Comparison of ENCODE assay signal across 8 cellular contexts in the genomic region with DNA sequence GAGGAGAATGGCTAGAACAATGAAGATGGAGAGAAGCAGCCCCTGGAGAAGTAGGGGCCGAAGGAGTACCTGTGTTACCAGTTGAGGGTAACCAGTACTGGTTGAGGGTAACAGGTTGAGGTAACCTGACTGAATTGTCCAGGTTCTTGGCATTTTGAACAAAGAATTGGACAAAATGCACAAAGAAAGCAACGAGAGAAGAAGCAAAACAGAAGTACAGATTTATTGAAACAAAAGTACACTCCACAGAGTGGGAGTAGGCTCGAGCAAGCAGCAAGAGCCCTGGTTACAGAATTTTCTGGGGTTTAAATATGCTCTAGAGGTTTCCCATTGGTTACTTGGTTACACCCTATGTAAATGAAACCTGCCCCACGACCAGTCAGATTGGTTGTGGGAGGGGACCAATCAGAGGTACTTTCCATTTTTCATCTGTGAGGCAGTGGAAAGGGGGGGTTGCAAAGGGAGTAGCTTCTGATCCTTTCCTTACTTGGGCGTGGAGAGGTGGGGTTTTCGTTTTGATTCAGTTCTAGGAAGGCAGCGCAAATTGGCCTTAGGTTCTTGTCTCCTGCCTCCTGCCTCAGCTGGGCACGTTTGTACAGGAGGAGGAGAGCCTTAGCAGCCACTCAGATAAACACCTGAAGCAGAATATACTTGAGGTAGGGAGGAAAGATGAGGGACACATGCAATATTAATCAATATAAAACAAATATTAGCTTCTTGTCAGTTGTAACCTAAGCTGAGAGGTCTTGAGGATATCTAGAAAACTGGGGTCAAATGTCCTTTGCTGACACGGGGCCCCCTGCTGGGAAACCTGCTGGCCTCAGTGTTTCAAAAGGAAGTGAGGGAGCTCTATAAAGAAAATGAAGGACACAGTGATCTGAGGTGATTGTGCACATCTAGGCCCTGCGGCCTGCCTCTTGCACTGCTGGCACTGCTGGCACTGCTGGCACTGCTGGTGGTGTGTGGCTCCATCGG. TPM values are rescaled to one million over a fixed set of nuclear protein-coding genes. Genes with fewer than 3 reads are reported as not detected.
DNase-seq lines count a peak whose midpoint lies in the region; ATAC-seq and TF ChIP-seq lines count a peak whose summit lies in the region.

No MANE protein-coding gene starts in this region.

- no peak for TF ChIP-seq POLR2A in prostate gland (IDR thresholded peaks at IDR 0.05)

- peak overlapping the region; percentile 94 for H3K27ac Mint-ChIP-seq in activated CD8-positive, alpha-beta memory T cell treated with anti-CD3 and anti-CD28 coated beads, Interleukin-2, amount 10 ng/mL, durations not matched to agents 7 days and 5 days

- CTCF ChIA-PET in activated CD8-positive, alpha-beta memory T cell treated with anti-CD3 and anti-CD28 coated beads, Interleukin-2, amount 10 ng/mL, durations not matched to agents 7 days and 5 days (lab: Charles Lee), result interaction anchor here (0.7 to 1.8 kb wide), 9 partner anchors 10 to 263 kb away, joined by 3 to 11 read pairs (median 4); a partner anchor contains a TSS

- peak overlapping the region; percentile 23 for H3K4me3 Mint-ChIP-seq in activated CD8-positive, alpha-beta memory T cell treated with anti-CD3 and anti-CD28 coated beads, Interleukin-2, amount 10 ng/mL, durations not matched to agents 7 days and 5 days

- ATAC-seq in activated CD8-positive, alpha-beta memory T cell treated with anti-CD3 and anti-CD28 coated beads, Interleukin-2, amount 10 ng/mL, durations not matched to agents 7 days and 5 days, result peak; percentile 98
- no peak for ATAC-seq in GM18511 (IDR thresholded peaks at IDR 0.05; ENCODE audit: unreplicated experiment)

- intact Hi-C loops in prostate gland (cut with DNase I), result no loop called here

- H3K27me3 ChIP-seq in prostate gland (replicated peaks; ENCODE audit: insufficient read depth), result no peaks in the 10 kb centered on the region

- peak; percentile 85 for DNase-seq in activated CD8-positive, alpha-beta memory T cell treated with anti-CD3 and anti-CD28 coated beads, Interleukin-2, amount 10 ng/mL, durations not matched to agents 7 days and 5 days
- no peak for DNase-seq in activated CD8-positive, alpha-beta memory T cell treated with anti-CD3 and anti-CD28 coated beads for 24 hours
- DNase-seq in SK-N-DZ (ENCODE audit: low spot score) (peak; percentile 40), choroid plexus epithelial cell (ENCODE audit: low read depth) (peak; percentile 74), prostate gland (ENCODE audit: low spot score) (no peak), amniotic stem cell (lab: John Stamatoyannopoulos, UW) (no peak)
- DNase-seq in stimulated activated CD4-positive, alpha-beta T cell treated with anti-CD3 and anti-CD28 coated beads, Interleukin-4, amount 100 ng/mL, for 1 hour, result peak; percentile 18

- no peaks in the 10 kb centered on the region for H3K4me1 ChIP-seq in prostate gland (replicated peaks)

- no peak overlapping the region for H3K27ac ChIP-seq in prostate gland

- H3K36me3 Mint-ChIP-seq in activated CD8-positive, alpha-beta memory T cell treated with anti-CD3 and anti-CD28 coated beads, Interleukin-2, amount 10 ng/mL, durations not matched to agents 7 days and 5 days, result peaks cover 6% of the 10 kb centered on the region

- WGBS in prostate gland, result 56% methylated on average over 11 of the region's 11 CpGs

- H3K27me3 Mint-ChIP-seq in activated CD8-positive, alpha-beta memory T cell treated with anti-CD3 and anti-CD28 coated beads, Interleukin-2, amount 10 ng/mL, durations not matched to agents 7 days and 5 days, result no peaks in the 10 kb centered on the region

- H3K9me3 Mint-ChIP-seq in activated CD8-positive, alpha-beta memory T cell treated with anti-CD3 and anti-CD28 coated beads, Interleukin-2, amount 10 ng/mL, durations not matched to agents 7 days and 5 days (ENCODE audit: low read depth), result peaks cover 5% of the 10 kb centered on the region

- peaks cover 24% of the 10 kb centered on the region for H3K4me1 Mint-ChIP-seq in activated CD8-positive, alpha-beta memory T cell treated with anti-CD3 and anti-CD28 coated beads, Interleukin-2, amount 10 ng/mL, durations not matched to agents 7 days and 5 days

- TF ChIP-seq CTCF in choroid plexus epithelial cell (conservative IDR thresholded peaks at IDR 0.05; ENCODE audit: low read depth, low read length), result no peak
- no peak for TF ChIP-seq CTCF in prostate gland (IDR thresholded peaks at IDR 0.05)

- no peak overlapping the region for H3K4me3 ChIP-seq in choroid plexus epithelial cell (ENCODE audit: low read depth, low read length)
- H3K4me3 ChIP-seq in prostate gland, result no peak overlapping the region

- no peaks in the 10 kb centered on the region for H3K9me3 ChIP-seq in prostate gland

- no peaks in the 10 kb centered on the region for H3K36me3 ChIP-seq in prostate gland

RNA-seq across cellular contexts. Expression of a gene that starts 14.3 kb away (rescaled TPM):
- 10 to 100 TPM; 48.9 to 63.8 TPM for total RNA-seq in activated CD8-positive, alpha-beta memory T cell treated with anti-CD3 and anti-CD28 coated beads, Interleukin-2, amount 10 ng/mL, durations not matched to agents 7 days and 5 days
- polyA plus RNA-seq in SK-N-DZ (2014; cell fraction: cytosol; rRNA removed), result 3.0 and 7.0 TPM in 2 replicates
- 0.71 and 7.9 TPM in 2 replicates for polyA plus RNA-seq in SK-N-DZ (2014; cell fraction: nucleus; rRNA removed)
- total RNA-seq in prostate gland, result 10 to 100 TPM; 36.8 to 72.7 TPM

RNA-seq across cellular contexts. Expression of a gene that starts 26.2 kb away (rescaled TPM):
- 10 to 100 TPM; 67.0 to 73.2 TPM for total RNA-seq in activated CD8-positive, alpha-beta memory T cell treated with anti-CD3 and anti-CD28 coated beads, Interleukin-2, amount 10 ng/mL, durations not matched to agents 7 days and 5 days
- polyA plus RNA-seq in SK-N-DZ (2014; cell fraction: cytosol; rRNA removed), result 10.9 and 14.0 TPM in 2 replicates
- 7.0 and 8.6 TPM in 2 replicates for polyA plus RNA-seq in SK-N-DZ (2014; cell fraction: nucleus; rRNA removed)
- 100 to 1,000 TPM in 1 of 2 donors, 10 to 100 TPM in 1; 30.8 to 111 TPM for total RNA-seq in prostate gland

RNA-seq across cellular contexts. Expression of a gene that starts 38.3 kb away (rescaled TPM):
- total RNA-seq in activated CD8-positive, alpha-beta memory T cell treated with anti-CD3 and anti-CD28 coated beads, Interleukin-2, amount 10 ng/mL, durations not matched to agents 7 days and 5 days, result 1 to 10 TPM in 1 of 2 experiments, under 1 TPM in 1; 0.85 to 1.3 TPM
- polyA plus RNA-seq in SK-N-DZ (2014; cell fraction: cytosol; rRNA removed), result 3.3 and 3.6 TPM in 2 replicates
- polyA plus RNA-seq in SK-N-DZ (2014; cell fraction: nucleus; rRNA removed), result 1.4 and 2.3 TPM in 2 replicates
- total RNA-seq in prostate gland, result 10 to 100 TPM; 16.7 to 25.6 TPM

RNA-seq across cellular contexts. Expression of a gene that starts 52.2 kb away (rescaled TPM):
- total RNA-seq in activated CD8-positive, alpha-beta memory T cell treated with anti-CD3 and anti-CD28 coated beads, Interleukin-2, amount 10 ng/mL, durations not matched to agents 7 days and 5 days, result 100 to 1,000 TPM; 112 to 115 TPM
- polyA plus RNA-seq in SK-N-DZ (2014; cell fraction: cytosol; rRNA removed), result 93.0 and 102 TPM in 2 replicates
- polyA plus RNA-seq in SK-N-DZ (2014; cell fraction: nucleus; rRNA removed), result 67.5 and 70.6 TPM in 2 replicates
- total RNA-seq in prostate gland, result 10 to 100 TPM; 53.3 to 66.0 TPM

Comparison
In these comparisons a context has a peak if more than half of its experiments do, and no peak if none do; other contexts are left out.
1. DNase-seq: peak in activated CD8-positive, alpha-beta memory T cell treated with anti-CD3 and anti-CD28 coated beads, Interleukin-2, amount 10 ng/mL, durations not matched to agents 7 days and 5 days (single experiment), SK-N-DZ (single experiment), choroid plexus epithelial cell (single experiment) and stimulated activated CD4-positive, alpha-beta T cell treated with anti-CD3 and anti-CD28 coated beads, Interleukin-4, amount 100 ng/mL, for 1 hour (single experiment); none in activated CD8-positive, alpha-beta memory T cell treated with anti-CD3 and anti-CD28 coated beads for 24 hours (single experiment), prostate gland (single experiment) and amniotic stem cell (single experiment).
2. RNA of a gene that starts 38.3 kb away (total RNA-seq): 16.7 to 25.6 TPM in prostate gland; 0.85 to 1.3 TPM in activated CD8-positive, alpha-beta memory T cell treated with anti-CD3 and anti-CD28 coated beads, Interleukin-2, amount 10 ng/mL, durations not matched to agents 7 days and 5 days; every median in the first group is over 4 times any median in the second.